ENCODE assay signal across 31 cellular contexts in genomic region chr16:20325005-20325404, GRCh38. TPM values are rescaled to one million over a fixed set of nuclear protein-coding genes. Genes with fewer than 3 reads are reported as not detected.
"Had no signal": no experiment of that assay in that cellular context is flagged by ENCODE, and none has a peak within 500 bp of the region (broad histone marks: within the 10 kb centered on the region; RNA-seq: fewer than 3 reads in every experiment).

No MANE protein-coding gene starts in this region.

- H3K27ac ChIP-seq: stomach, suprapubic skin, testis, thoracic aorta, thyroid gland, tibial artery, tibial nerve, upper lobe of left lung, upper lobe of right lung, uterus, vagina had no signal

- H3K4me3 ChIP-seq: stomach, suprapubic skin, testis, thoracic aorta, thyroid gland, tibial artery, tibial nerve, transverse colon, upper lobe of left lung, upper lobe of right lung, uterus, vagina had no signal

- H3K36me3 ChIP-seq: stomach, suprapubic skin, thoracic aorta, thyroid gland, tibial artery, tibial nerve, transverse colon, upper lobe of left lung, upper lobe of right lung, uterus, vagina had no signal

- H3K27me3 ChIP-seq: stomach, testis, thyroid gland, tibial artery, tibial nerve, transverse colon, upper lobe of left lung, uterus, vagina had no signal

- H3K4me1 ChIP-seq: suprapubic skin, testis, thyroid gland, tibial artery, tibial nerve, upper lobe of left lung, upper lobe of right lung, uterus, vagina had no signal

- DNase-seq: stimulated activated CD4-positive, alpha-beta T cell treated with anti-CD3 and anti-CD28 coated beads, Interleukin-2, amount 100 ng/mL, for 48 hours; stimulated activated CD4-positive, alpha-beta T cell treated with anti-CD3 and anti-CD28 coated beads, Interleukin-4, amount 100 ng/mL, for 1 hour; stimulated activated CD4-positive, alpha-beta T cell treated with anti-CD3 and anti-CD28 coated beads, Interleukin-4, amount 100 ng/mL, for 24 hours; stimulated activated CD4-positive, alpha-beta T cell treated with anti-CD3 and anti-CD28 coated beads, Interleukin-4, amount 100 ng/mL, for 4 hours; stimulated activated CD8-positive, alpha-beta memory T cell treated with anti-CD3 and anti-CD28 coated beads, Interleukin-4, amount 100 ng/mL, for 48 hours; stimulated activated naive B cell treated with anti-CD40 and anti-IgM and Interleukin-4, amounts not matched to agents 10 μg/mL and 1 μg/mL and 100 μg/mL, for 72 hours; stimulated activated naive CD4-positive, alpha-beta T cell; stimulated activated naive CD4-positive, alpha-beta T cell treated with Interleukin-2 at 50 U/mL for 16 hours; stimulated activated naive CD8-positive, alpha-beta T cell treated with anti-CD3 and anti-CD28 coated beads, Interleukin-15, amount 100 ng/mL, for 72 hours; stimulated activated naive CD8-positive, alpha-beta T cell treated with anti-CD3 and anti-CD28 coated beads, Interleukin-15, Interleukin-2, amounts not matched to agents 100 U/mL and 50 U/mL, for 24 hours; stomach; substantia nigra; testis; thyroid gland; tibial artery; transverse colon; trophoblast cell; upper lobe of left lung; upper lobe of right lung; uterus had no signal

- ATAC-seq: stimulated activated effector memory CD8-positive, alpha-beta T cell treated with anti-CD3 and anti-CD28 coated beads, Interleukin-12 subunit alpha, Interleukin-12 subunit beta, amount 100 ng/mL, for 72 hours; stimulated activated memory B cell treated with anti-CD40 and anti-IgM and Interleukin-4, amounts not matched to agents 10 μg/mL and 1 μg/mL and 100 μg/mL, for 72 hours; stimulated activated naive B cell treated with anti-CD40 and anti-IgM and Interleukin-4, amounts not matched to agents 10 μg/mL and 1 μg/mL and 100 μg/mL, for 72 hours; stimulated activated naive CD8-positive, alpha-beta T cell treated with anti-CD3 and anti-CD28 coated beads, Interleukin-15, amount 100 ng/mL, for 72 hours; stimulated activated naive CD8-positive, alpha-beta T cell treated with anti-CD3 and anti-CD28 coated beads, Interleukin-15, Interleukin-2, amounts not matched to agents 100 U/mL and 50 U/mL, for 24 hours; upper lobe of right lung had no signal

- H3K9me3 ChIP-seq: stomach, suprapubic skin, testis, thoracic aorta, thyroid gland, tibial artery, tibial nerve, transverse colon, upper lobe of left lung, upper lobe of right lung, uterus, vagina had no signal

- FAIRE-seq: urothelium cell line had no signal

RNA-seq across cellular contexts. Expression of gene GP2, which starts 2.3 kb away (rescaled TPM):
- total RNA-seq: subcutaneous adipose tissue, temporal lobe, upper lobe of right lung, uterus, vagina had no signal

RNA-seq across cellular contexts. Expression of gene UMOD, which starts 27.5 kb away (rescaled TPM):
- total RNA-seq: subcutaneous adipose tissue, suprapubic skin, temporal lobe, thoracic aorta, thyroid gland, tibial nerve, transverse colon, upper lobe of left lung, upper lobe of right lung, ureter, urinary bladder, uterus, vagina had no signal
- polyA plus RNA-seq: urinary bladder had no signal
